9 cellular contexts compared by ENCODE assay signal in genomic region chr19:9913237-9914000, GRCh38. TPM values are rescaled to one million over a fixed set of nuclear protein-coding genes. Genes with fewer than 3 reads are reported as not detected.
DNase-seq lines count a peak whose midpoint lies in the region; FAIRE-seq and TF ChIP-seq lines count a peak whose summit lies in the region.
"Had no signal": no experiment of that assay in that cellular context is flagged by ENCODE, and none has a peak within 500 bp of the region (broad histone marks: within the 10 kb centered on the region; RNA-seq: fewer than 3 reads in every experiment).

No MANE protein-coding gene starts in this region.

- DNase-seq in EH (ENCODE audit: low read depth) (peak; percentile 36), NCI-H69 (lab: John Stamatoyannopoulos, UW) (peak; percentile 23), frontal cortex (ENCODE audit: low spot score in 2 of 2) (peak; percentile 67 to 69), progenitor cell of endocrine pancreas (ENCODE audit: low spot score, unreplicated experiment) (no peak), DMS114 treated with DMSO at 0.1 percent for 48 hours (lab: John Stamatoyannopoulos, UW; ENCODE audit: unreplicated experiment) (no peak), glomerular visceral epithelial cell (ENCODE audit: extremely low spot score) (no peak)
- no peak for DNase-seq in stimulated activated naive CD4-positive, alpha-beta T cell (lab: John Stamatoyannopoulos, UW)
- DNase-seq in activated CD4-positive, CD25-positive, alpha-beta regulatory T cell treated with anti-CD3 and anti-CD28 coated beads, Interleukin-2, amount 50 U/mL, for 72 hours: no peak

- no peak overlapping the region for H3K27ac Mint-ChIP-seq in progenitor cell of endocrine pancreas
- H3K27ac Mint-ChIP-seq: dendritic cell treated with granulocyte-macrophage colony-stimulating factor and Interleukin-4, amounts not matched to agents 40 ng/mL and 50 ng/mL, for 4 days had no signal

- no peaks in the 10 kb centered on the region for H3K9me3 Mint-ChIP-seq in progenitor cell of endocrine pancreas (ENCODE audit: low read depth)
- H3K9me3 Mint-ChIP-seq: dendritic cell treated with granulocyte-macrophage colony-stimulating factor and Interleukin-4, amounts not matched to agents 40 ng/mL and 50 ng/mL, for 4 days had no signal

- peak; percentile 18 for TF ChIP-seq CTCF in progenitor cell of endocrine pancreas (IDR thresholded peaks at IDR 0.05; ENCODE audit: unreplicated experiment)

- H3K36me3 Mint-ChIP-seq in progenitor cell of endocrine pancreas (ENCODE audit: insufficient read depth): no peaks in the 10 kb centered on the region

- FAIRE-seq in frontal cortex (lab: Jason Lieb, UNC): no peak

- H3K27me3 Mint-ChIP-seq in progenitor cell of endocrine pancreas: no peaks in the 10 kb centered on the region

- peaks cover 6% of the 10 kb centered on the region for H3K4me1 Mint-ChIP-seq in progenitor cell of endocrine pancreas (ENCODE audit: low read depth)

- H3K4me3 Mint-ChIP-seq in progenitor cell of endocrine pancreas (ENCODE audit: low read depth): peak overlapping the region; percentile 25

RNA-seq across cellular contexts. Expression of gene OLFM2, which starts 22.9 kb away (rescaled TPM):
- total RNA-seq in frontal cortex (86.4 TPM), progenitor cell of endocrine pancreas (55.0 and 57.9 TPM in 2 replicates)

Comparison
In these comparisons a context has a peak if more than half of its experiments do, and no peak if none do; other contexts are left out.
1. DNase-seq: peak in EH (single experiment), NCI-H69 (single experiment) and frontal cortex (2 of 2); none in progenitor cell of endocrine pancreas (single experiment), stimulated activated naive CD4-positive, alpha-beta T cell (0 of 6), DMS114 treated with DMSO at 0.1 percent for 48 hours (single experiment), glomerular visceral epithelial cell (single experiment) and activated CD4-positive, CD25-positive, alpha-beta regulatory T cell treated with anti-CD3 and anti-CD28 coated beads, Interleukin-2, amount 50 U/mL, for 72 hours (single experiment).